ENCODE assay signal across 24 cellular contexts in the genomic region with DNA sequence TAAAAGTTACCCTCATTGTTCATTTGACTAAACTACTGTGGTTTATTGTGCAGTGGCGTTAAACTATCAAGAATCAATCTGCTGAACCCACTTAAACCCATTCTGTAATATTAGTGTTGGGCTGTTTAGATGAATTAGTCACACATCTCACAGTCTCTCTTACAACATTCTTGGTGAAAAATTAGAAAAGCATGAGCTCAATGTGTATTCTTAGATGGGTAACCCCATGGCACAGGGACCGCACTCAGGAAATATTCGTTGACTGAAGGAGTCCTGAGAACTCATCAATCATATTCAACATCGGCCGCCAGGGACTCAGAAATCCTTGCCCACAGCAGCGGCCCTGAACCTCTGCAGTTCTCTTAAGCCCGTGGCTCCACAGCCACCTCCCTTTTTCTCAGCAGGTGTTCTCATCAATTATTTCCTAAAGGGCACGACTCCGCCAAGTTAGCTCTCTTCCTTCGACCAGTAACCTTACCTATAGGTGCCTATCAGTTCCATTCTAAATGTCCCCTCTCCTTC.
"Had no signal": no experiment of that assay in that cellular context is flagged by ENCODE, and none has a peak within 500 bp of the region (broad histone marks: within the 10 kb centered on the region; RNA-seq: fewer than 3 reads in every experiment).

No MANE protein-coding gene starts in this region.

- H3K27ac ChIP-seq: adrenal gland, cardiac muscle cell had no signal

- H3K4me3 ChIP-seq: adrenal gland, cardiac muscle cell had no signal

- H3K36me3 ChIP-seq: adrenal gland, cardiac muscle cell had no signal

- ATAC-seq: activated CD8-positive, alpha-beta T cell treated with anti-CD3 and anti-CD28 coated beads, Interleukin-2, amount 10 ng/mL, durations not matched to agents 7 days and 5 days; T-helper 17 cell; WTC11 had no signal

- H3K27me3 ChIP-seq: adrenal gland, cardiac muscle cell had no signal

- H3K4me1 ChIP-seq: adrenal gland had no signal

- DNase-seq: activated CD4-positive, alpha-beta T cell treated with anti-CD3 and anti-CD28 coated beads for 48 hours; activated CD4-positive, alpha-beta T cell treated with anti-CD3 and anti-CD28 coated beads, Interleukin-2, amount 50 U/mL, for 4 hours; activated CD4-positive, CD25-positive, alpha-beta regulatory T cell treated with anti-CD3 and anti-CD28 coated beads, Interleukin-2, amount 50 U/mL, for 72 hours; activated CD8-positive, alpha-beta memory T cell treated with anti-CD3 and anti-CD28 coated beads, Interleukin-2, amount 50 U/mL, for 48 hours; activated CD8-positive, alpha-beta T cell treated with anti-CD3 and anti-CD28 coated beads, Interleukin-2, amount 10 ng/mL, durations not matched to agents 7 days and 5 days; activated naive CD4-positive, alpha-beta T cell treated with anti-CD3 and anti-CD28 coated beads, Interleukin-2, amount 50 U/mL, for 16 hours; activated naive CD8-positive, alpha-beta T cell treated with anti-CD3 and anti-CD28 coated beads, Interleukin-2, amount 10 ng/mL, durations not matched to agents 7 days and 5 days; activated T-cell treated with anti-CD3 and anti-CD28 coated beads, Interleukin-2, amount 50 U/mL, for 1 hour; adrenal gland; anterior cingulate cortex; KG1; NCI-H1092; NCI-H1417; NCI-H1930; NCI-H2107; NCI-H2171 treated with DMSO at 0.1 percent for 48 hours; NCI-H226; NCI-H526; NCI-H774; SIG-M5; T-helper 17 cell; T-helper 9 cell had no signal
